14 cellular contexts compared by ENCODE assay signal in genomic region chr10:69215405-69216176, GRCh38. TPM values are rescaled to one million over a fixed set of nuclear protein-coding genes. Genes with fewer than 3 reads are reported as not detected.
DNase-seq lines count a peak whose midpoint lies in the region; ATAC-seq, FAIRE-seq and TF ChIP-seq lines count a peak whose summit lies in the region.
"Had no signal": no experiment of that assay in that cellular context is flagged by ENCODE, and none has a peak within 500 bp of the region (broad histone marks: within the 10 kb centered on the region; RNA-seq: fewer than 3 reads in every experiment).

No MANE protein-coding gene starts in this region.

- no peaks in the 10 kb centered on the region for H3K4me1 ChIP-seq in OCI-LY7 (ENCODE audit: insufficient read depth, low read length, poor library complexity, severe bottlenecking)
- peaks cover 3 to 44% of the 10 kb centered on the region in 2 experiments for H3K4me1 ChIP-seq in K562 (replicated peaks in 1 of 2; ENCODE audit: control insufficient read depth in 2 of 2, insufficient read depth in 2 of 2, low read length in 2 of 2)
- H3K4me1 ChIP-seq in smooth muscle cell (ENCODE audit: low read depth): no peaks in the 10 kb centered on the region

- no peak overlapping the region for H3K27ac ChIP-seq in OCI-LY7 (ENCODE audit: low read depth, low read length, poor library complexity, severe bottlenecking)
- no peak overlapping the region for H3K27ac ChIP-seq in K562 (ENCODE audit: extremely low read depth, low read depth, low read length)
- no peak overlapping the region for H3K27ac ChIP-seq in smooth muscle cell (ENCODE audit: low read depth)

- TF ChIP-seq POLR2A in K562 (conservative IDR thresholded peaks at IDR 0.05): no peak

- H3K4me3 ChIP-seq in OCI-LY7 (ENCODE audit: low read depth, low read length, poor library complexity, severe bottlenecking) (no peak overlapping the region), K562 (no peak overlapping the region), smooth muscle cell (no peak overlapping the region)

- H4K20me1 ChIP-seq in OCI-LY7 (ENCODE audit: insufficient read depth, low read length) (no peaks in the 10 kb centered on the region), K562 (replicated peaks; ENCODE audit: control insufficient read depth, insufficient read depth, low read length) (no peaks in the 10 kb centered on the region), smooth muscle cell (ENCODE audit: low read depth) (no peaks in the 10 kb centered on the region)

- in situ Hi-C loops in K562 (cut with MboI): no loop called here

- peak; percentile 46 to 76 for ATAC-seq in activated T-cell treated with anti-CD3 and anti-CD28 coated beads, Interleukin-2, amount 50 U/mL, for 4 hours
- ATAC-seq in K562: no peak
- ATAC-seq: HCT116 had no signal

- H3F3A ChIP-seq in smooth muscle cell (ENCODE audit: low read depth): no peaks in the 10 kb centered on the region

- no peaks in the 10 kb centered on the region for H3K27me3 Mint-ChIP-seq in activated T-cell treated with anti-CD3 and anti-CD28 coated beads, Interleukin-2, amount 50 U/mL, for 4 hours (ENCODE audit: low read depth)

- H3K4me3 Mint-ChIP-seq in activated T-cell treated with anti-CD3 and anti-CD28 coated beads, Interleukin-2, amount 50 U/mL, for 4 hours: no peak overlapping the region
- H3K4me3 Mint-ChIP-seq: neural crest cell had no signal

- TF ChIP-seq RAD21 in K562 (CRISPR knock-in tag; conservative IDR thresholded peaks at IDR 0.05 in 1 of 2, IDR thresholded peaks at IDR 0.05 in 1 of 2): no peak

- WGBS in K562 (ENCODE audit: insufficient coverage, low coverage, missing lambda C conversion rate): 21% methylated on average over 10 of the region's 10 CpGs
- 60% methylated on average over 10 of the region's 10 CpGs for WGBS in smooth muscle cell (ENCODE audit: low lambda C conversion rate)

- no peaks in the 10 kb centered on the region for H3K36me3 Mint-ChIP-seq in activated T-cell treated with anti-CD3 and anti-CD28 coated beads, Interleukin-2, amount 50 U/mL, for 4 hours (ENCODE audit: insufficient read depth)

- TF ChIP-seq CTCF in OCI-LY7 (conservative IDR thresholded peaks at IDR 0.05; ENCODE audit: low read length) (no peak), K562 (IDR thresholded peaks at IDR 0.05 in 2 of 3, conservative IDR thresholded peaks at IDR 0.05 in 1 of 3; ENCODE audit: insufficient read depth in 2 of 3, low read depth in 1 of 3, low read length in 3 of 3) (no peak), smooth muscle cell (IDR thresholded peaks at IDR 0.05; ENCODE audit: borderline replicate concordance, insufficient read depth, poor library complexity, severe bottlenecking) (no peak)

- TF ChIP-seq EP300 in K562 (IDR thresholded peaks at IDR 0.05; ENCODE audit: low read length): 0 out of 2 replicates have a peak, but pooled peaks have one; percentile 6

- H3K4me1 Mint-ChIP-seq in activated T-cell treated with anti-CD3 and anti-CD28 coated beads, Interleukin-2, amount 50 U/mL, for 4 hours (ENCODE audit: low read depth): peaks cover 21% of the 10 kb centered on the region
- H3K4me1 Mint-ChIP-seq: neural crest cell had no signal

- no peaks in the 10 kb centered on the region for H3K9me2 ChIP-seq in OCI-LY7 (ENCODE audit: insufficient read depth, low read length)

- H3K27me3 ChIP-seq in K562 (ENCODE audit: control insufficient read depth in 2 of 2, insufficient read depth in 2 of 2, low read length in 2 of 2): no peaks in the 10 kb centered on the region
- no peaks in the 10 kb centered on the region for H3K27me3 ChIP-seq in smooth muscle cell (ENCODE audit: low read depth)

- FAIRE-seq in K562 (lab: Jason Lieb, UNC) (no peak), frontal cortex (lab: Jason Lieb, UNC) (no peak)
- FAIRE-seq: kidney had no signal

- POLR2A ChIA-PET in OCI-LY7 (lab: Charles Lee) (interaction anchor here (0.6 kb wide), 1 partner anchor 652 kb away, joined by 4 read pairs; no protein-coding TSS in a partner anchor), K562 (lab: Yijun Ruan, JAX) (interaction anchor here (1.2 kb wide), 1 partner anchor 11 kb away, joined by 5 read pairs; no protein-coding TSS in a partner anchor)

- H3K79me2 ChIP-seq in OCI-LY7 (ENCODE audit: insufficient read depth, low read depth, low read length) (no peaks in the 10 kb centered on the region), K562 (ENCODE audit: control insufficient read depth, insufficient read depth, low read length) (no peaks in the 10 kb centered on the region), smooth muscle cell (ENCODE audit: low read depth) (no peaks in the 10 kb centered on the region)

- no peaks in the 10 kb centered on the region for H3K9me1 ChIP-seq in K562 (ENCODE audit: control insufficient read depth, insufficient read depth, low read length)

- H3K4me2 ChIP-seq in OCI-LY7 (ENCODE audit: low read length) (no peak overlapping the region), K562 (ENCODE audit: insufficient read depth, low read length) (no peak overlapping the region), smooth muscle cell (peak overlapping the region; percentile 29)

- no peaks in the 10 kb centered on the region for H3K36me3 ChIP-seq in OCI-LY7 (ENCODE audit: insufficient read depth, low read length)
- no peaks in the 10 kb centered on the region for H3K36me3 ChIP-seq in K562 (ENCODE audit: control insufficient read depth, insufficient read depth, low read length)
- no peaks in the 10 kb centered on the region for H3K36me3 ChIP-seq in smooth muscle cell (ENCODE audit: low read depth)

- intact Hi-C loops in OCI-LY7 (cut with micrococcal nuclease; ENCODE audit: unreplicated experiment) (no loop called here), K562 (cut with micrococcal nuclease) (loop anchor here (2.0 to 5.0 kb wide), 2 partner anchors 93 to 123 kb away; partner anchors contain the start of gene VPS26A)

- no peak overlapping the region for H3K9ac ChIP-seq in K562 (ENCODE audit: insufficient read depth in 1 of 2, low read depth in 2 of 2, low read length in 2 of 2)
- H3K9ac ChIP-seq in smooth muscle cell (ENCODE audit: low read depth): no peak overlapping the region

- no peak for DNase-seq in activated T-cell treated with anti-CD3 and anti-CD28 coated beads, Interleukin-2, amount 50 U/mL, for 4 hours
- DNase-seq in activated T-cell treated with anti-CD3 and anti-CD28 coated beads for 4 hours (no peak), OCI-LY7 (ENCODE audit: low spot score) (no peak), K562 (ENCODE audit: extremely low read depth in 1 of 4, low spot score in 3 of 4) (peak in 1 of 4 experiments; percentile 25), smooth muscle cell (lab: John Stamatoyannopoulos, UW; ENCODE audit: unreplicated experiment) (no peak), occipital lobe (lab: John Stamatoyannopoulos, UW) (no peak), NCI-H2227 treated with DMSO at 0.1 percent for 48 hours (lab: John Stamatoyannopoulos, UW) (no peak), frontal cortex (ENCODE audit: low spot score in 2 of 2) (no peak)
- DNase-seq: kidney; MV-4-11; NCI-H446; stimulated activated naive CD4-positive, alpha-beta T cell treated with Interleukin-2 at 50 U/mL for 16 hours had no signal

- H3K9me3 ChIP-seq in OCI-LY7 (ENCODE audit: low read length): no peaks in the 10 kb centered on the region
- no peaks in the 10 kb centered on the region for H3K9me3 ChIP-seq in K562 (replicated peaks; ENCODE audit: control insufficient read depth, insufficient read depth, low read depth, low read length)
- no peaks in the 10 kb centered on the region for H3K9me3 ChIP-seq in smooth muscle cell (replicated peaks; ENCODE audit: low read depth)

- CTCF ChIA-PET in OCI-LY7 (lab: Charles Lee; ENCODE audit: unreplicated experiment) (no interaction called here), K562 (lab: Yijun Ruan, JAX; ENCODE audit: low intra/inter-chr PET ratio) (interaction anchor here (0.7 kb wide), 1 partner anchor 10 kb away, joined by 3 read pairs; no protein-coding TSS in a partner anchor)

- H3K9me3 Mint-ChIP-seq in activated T-cell treated with anti-CD3 and anti-CD28 coated beads, Interleukin-2, amount 50 U/mL, for 4 hours: no peaks in the 10 kb centered on the region

- BruUV-seq in OCI-LY7 (replicated peaks; lab: Mats Ljungman, UMichigan) (no TSS peak), K562 (replicated peaks; lab: Mats Ljungman, UMichigan) (no TSS peak)

- H2AFZ ChIP-seq in OCI-LY7 (ENCODE audit: low read length): peak overlapping the region; percentile 67; the same call in 1 of the 2 replicates
- peak overlapping the region; percentile 56 for H2AFZ ChIP-seq in K562 (ENCODE audit: low read depth, low read length)
- H2AFZ ChIP-seq in smooth muscle cell (ENCODE audit: low read depth): peak overlapping the region; percentile 29

RNA-seq across cellular contexts. Expression of gene HKDC1, which starts 4.5 kb away (rescaled TPM):
- under 1 TPM in 2 of 3 donors, not detected in 1; 0.05 to 0.54 TPM for total RNA-seq in activated T-cell treated with anti-CD3 and anti-CD28 coated beads, Interleukin-2, amount 50 U/mL, for 4 hours
- not detected in 2 replicates for total RNA-seq in OCI-LY7 (2014; rRNA removed; shearing (Covaris generic))
- total RNA-seq in OCI-LY7 (2022) (not detected in 2 replicates), K562 (2014; rRNA removed) (0.12 TPM in 1 of 2 replicates, not detected in the other), K562 (2014; rRNA removed; fragmentation: Illumina TruSeq; extraction: Trizol) (0.19 and 0.22 TPM in 2 replicates), K562 (2015; rRNA removed; fragmentation: Illumina TruSeq; extraction: Trizol) (0.08 TPM in 1 of 2 replicates, not detected in the other), K562 (2021) (0.04 TPM in 1 of 2 replicates, not detected in the other), smooth muscle cell (0.09 TPM in 1 of 2 replicates, not detected in the other), occipital lobe (2.3 TPM), frontal cortex (0.41 TPM)
- not detected in 2 replicates for total RNA-seq in K562 (2011; cell fraction: chromatin; rRNA removed; ENCODE audit: low replicate concordance)
- not detected in 2 replicates for total RNA-seq in K562 (2011; cell fraction: nucleolus; rRNA removed)
- total RNA-seq in K562 (2011; cell fraction: nucleoplasm; rRNA removed): not detected in 2 replicates
- polyA plus RNA-seq in K562 (2011; rRNA removed) (0.07 TPM in 1 of 2 replicates, not detected in the other), K562 (2014; fragmentation: Illumina TruSeq; extraction: Trizol) (0.28 TPM in 1 of 2 replicates, not detected in the other), K562 (2014; fragmentation: Nextera tagmentation; extraction: Ambion mirVana) (not detected), K562 (2014; rRNA removed) (0.15 and 0.53 TPM in 2 replicates), smooth muscle cell (0.27 TPM in 1 of 2 replicates, not detected in the other)
- polyA plus RNA-seq in K562 (2011; cell fraction: cytosol; rRNA removed): 0.06 and 0.51 TPM in 2 replicates
- polyA plus RNA-seq in K562 (2011; cell fraction: nucleus; rRNA removed): 0.04 and 0.09 TPM in 2 replicates
- polyA plus RNA-seq in K562 (2012): 0.03 and 1.1 TPM in 2 replicates
- polyA minus RNA-seq in K562 (2011; rRNA and poly(A)+ RNA removed): not detected in 2 replicates
- polyA minus RNA-seq in K562 (2011; cell fraction: cytosol; rRNA and poly(A)+ RNA removed): not detected in 2 replicates
- not detected in 2 replicates for polyA minus RNA-seq in K562 (2011; cell fraction: nucleus; rRNA and poly(A)+ RNA removed)
- total RNA-seq: neural crest cell had no signal

RNA-seq across cellular contexts. Expression of gene SUPV3L1, which starts 35.6 kb away (rescaled TPM):
- total RNA-seq in activated T-cell treated with anti-CD3 and anti-CD28 coated beads, Interleukin-2, amount 50 U/mL, for 4 hours: 10 to 100 TPM; 62.3 to 70.0 (median 63.0) TPM
- total RNA-seq in OCI-LY7 (2014; rRNA removed; shearing (Covaris generic)): 26.5 and 27.0 TPM in 2 replicates
- total RNA-seq in OCI-LY7 (2022) (40.9 and 47.9 TPM in 2 replicates), K562 (2014; rRNA removed) (69.9 and 81.4 TPM in 2 replicates), K562 (2014; rRNA removed; fragmentation: Illumina TruSeq; extraction: Trizol) (97.2 and 109 TPM in 2 replicates), K562 (2015; rRNA removed; fragmentation: Illumina TruSeq; extraction: Trizol) (84.7 and 85.0 TPM in 2 replicates), K562 (2021) (92.6 and 103 TPM in 2 replicates), smooth muscle cell (21.3 and 32.6 TPM in 2 replicates), occipital lobe (32.8 TPM), frontal cortex (40.4 TPM)
- 72.0 and 118 TPM in 2 replicates for total RNA-seq in K562 (2011; cell fraction: chromatin; rRNA removed; ENCODE audit: low replicate concordance)
- total RNA-seq in K562 (2011; cell fraction: nucleolus; rRNA removed): 52.4 and 53.4 TPM in 2 replicates
- 71.7 and 77.1 TPM in 2 replicates for total RNA-seq in K562 (2011; cell fraction: nucleoplasm; rRNA removed)
- polyA plus RNA-seq in K562 (2011; rRNA removed) (83.3 and 94.8 TPM in 2 replicates), K562 (2014; fragmentation: Illumina TruSeq; extraction: Trizol) (116 and 156 TPM in 2 replicates), K562 (2014; fragmentation: Nextera tagmentation; extraction: Ambion mirVana) (10 to 100 TPM; 45.2 to 66.1 TPM), K562 (2014; rRNA removed) (93.3 and 106 TPM in 2 replicates), smooth muscle cell (20.1 and 21.0 TPM in 2 replicates)
- 51.6 and 77.5 TPM in 2 replicates for polyA plus RNA-seq in K562 (2011; cell fraction: cytosol; rRNA removed)
- 58.7 and 70.3 TPM in 2 replicates for polyA plus RNA-seq in K562 (2011; cell fraction: nucleus; rRNA removed)
- polyA plus RNA-seq in K562 (2012): 57.6 and 58.4 TPM in 2 replicates
- polyA minus RNA-seq in K562 (2011; rRNA and poly(A)+ RNA removed): 241 and 312 TPM in 2 replicates
- 89.6 and 115 TPM in 2 replicates for polyA minus RNA-seq in K562 (2011; cell fraction: cytosol; rRNA and poly(A)+ RNA removed)
- polyA minus RNA-seq in K562 (2011; cell fraction: nucleus; rRNA and poly(A)+ RNA removed): 27.6 and 48.0 TPM in 2 replicates
